23 cellular contexts compared by ENCODE assay signal in genomic region chr5:106152569-106152968, GRCh38.
"Had no signal": no experiment of that assay in that cellular context is flagged by ENCODE, and none has a peak within 500 bp of the region (broad histone marks: within the 10 kb centered on the region; RNA-seq: fewer than 3 reads in every experiment).

No MANE protein-coding gene starts in this region.

- H3K36me3 ChIP-seq: colonic mucosa, esophagus squamous epithelium, gastrocnemius medialis, heart right ventricle, left lung, lower lobe of right lung had no signal

- DNase-seq: colonic mucosa; cortex of kidney; effector CD8-positive, alpha-beta T cell; effector memory CD8-positive, alpha-beta T cell; endodermal cell; esophagus squamous epithelium; foreskin fibroblast; foreskin melanocyte; gastrocnemius medialis; glutamatergic neuron; head of caudate nucleus; heart right ventricle; hippocampal formation; left cardiac atrium; left lung; left ventricle myocardium superior; lower lobe of right lung; mesenchymal stem cell; mucosa of descending colon had no signal

- H3K4me1 ChIP-seq: colonic mucosa, esophagus squamous epithelium, gastrocnemius medialis, heart right ventricle, left lung, lower lobe of right lung had no signal

- FAIRE-seq: endometrium, keratinocyte had no signal

- H3K9me3 ChIP-seq: colonic mucosa, gastrocnemius medialis, lower lobe of right lung, mucosa of descending colon had no signal

- ATAC-seq: effector memory CD8-positive, alpha-beta T cell; esophagus mucosa; gastrocnemius medialis; heart right ventricle; left cardiac atrium; left lung; left ventricle myocardium superior; lower lobe of right lung; mucosa of descending colon had no signal

- H3K4me3 ChIP-seq: colonic mucosa, esophagus squamous epithelium, gastrocnemius medialis, heart right ventricle, left lung, lower lobe of right lung, mucosa of descending colon had no signal

- H3K27me3 ChIP-seq: colonic mucosa, esophagus squamous epithelium, gastrocnemius medialis, heart right ventricle, left lung had no signal

- H3K27ac ChIP-seq: colonic mucosa, epithelial cell of prostate, esophagus squamous epithelium, gastrocnemius medialis, heart right ventricle, left lung, lower lobe of right lung had no signal
